Comparison of ENCODE assay signal across 8 cellular contexts in genomic region chr17:82097919-82098168, GRCh38. TPM values are rescaled to one million over a fixed set of nuclear protein-coding genes. Genes with fewer than 3 reads are reported as not detected.
DNase-seq lines count a peak whose midpoint lies in the region; ATAC-seq and TF ChIP-seq lines count a peak whose summit lies in the region.

No MANE protein-coding gene starts in this region.

- H3K4me1 Mint-ChIP-seq in activated T-helper 17 cell treated with anti-CD3 and anti-CD28 coated beads, Interleukin-2, amount 50 U/mL, for 72 hours, result no peaks in the 10 kb centered on the region

- intact Hi-C loops in right lobe of liver (cut with DNase I), result loop anchor here in 1 of 2 donors (10.0 kb wide), 1 partner anchor 63 kb away; the partner anchor contains the start of genes DCXR and RAC3
- intact Hi-C loops in upper lobe of right lung (cut with DNase I), result no loop called here

- H3K27me3 Mint-ChIP-seq in activated T-helper 17 cell treated with anti-CD3 and anti-CD28 coated beads, Interleukin-2, amount 50 U/mL, for 72 hours, result no peaks in the 10 kb centered on the region

- TF ChIP-seq CTCF in AG04450 (IDR thresholded peaks at IDR 0.05; ENCODE audit: low read depth, low read length), result no peak
- no peak for TF ChIP-seq CTCF in right lobe of liver (IDR thresholded peaks at IDR 0.05)
- TF ChIP-seq CTCF in upper lobe of right lung (IDR thresholded peaks at IDR 0.05), result no peak

- peak overlapping the region; percentile 95 for H3K9ac ChIP-seq in GM23248

- ATAC-seq in activated T-helper 17 cell treated with anti-CD3 and anti-CD28 coated beads, Interleukin-2, amount 50 U/mL, for 72 hours (replicated peaks), result no peak
- ATAC-seq in right lobe of liver (no peak), upper lobe of right lung (no peak), GM18520 (IDR thresholded peaks at IDR 0.05; ENCODE audit: unreplicated experiment) (no peak)

- H3K9me3 ChIP-seq in AG04450 (ENCODE audit: control insufficient read depth, insufficient read depth, low read length) (no peaks in the 10 kb centered on the region; the same call in 1 of the 2 replicates), GM23248 (ENCODE audit: low read depth) (no peaks in the 10 kb centered on the region), right lobe of liver (no peaks in the 10 kb centered on the region), upper lobe of right lung (no peaks in the 10 kb centered on the region)

- H3K27me3 ChIP-seq in AG04450 (ENCODE audit: control insufficient read depth, insufficient read depth, low read length) (no peaks in the 10 kb centered on the region), GM23248 (replicated peaks; ENCODE audit: insufficient read depth) (no peaks in the 10 kb centered on the region), right lobe of liver (no peaks in the 10 kb centered on the region), upper lobe of right lung (no peaks in the 10 kb centered on the region)

- no peaks in the 10 kb centered on the region for H4K20me1 ChIP-seq in GM23248 (ENCODE audit: insufficient read depth)

- H3K36me3 ChIP-seq in GM23248 (ENCODE audit: low read depth) (peaks cover 4% of the 10 kb centered on the region; the same call in 1 of the 2 replicates), right lobe of liver (peaks cover 0 to 36% (median 10%) of the 10 kb centered on the region in 4 donors), upper lobe of right lung (peaks cover 32% of the 10 kb centered on the region)

- H3K9me2 ChIP-seq in GM23248 (ENCODE audit: insufficient read depth), result no peaks in the 10 kb centered on the region

- H3K9me3 Mint-ChIP-seq in activated T-helper 17 cell treated with anti-CD3 and anti-CD28 coated beads, Interleukin-2, amount 50 U/mL, for 72 hours, result no peaks in the 10 kb centered on the region

- CTCF ChIA-PET in AG04450 (lab: Charles Lee), result no interaction called here

- peaks cover 27% of the 10 kb centered on the region for H3K79me2 ChIP-seq in GM23248 (ENCODE audit: insufficient read depth)

- peaks cover 25% of the 10 kb centered on the region for H3K36me3 Mint-ChIP-seq in activated T-helper 17 cell treated with anti-CD3 and anti-CD28 coated beads, Interleukin-2, amount 50 U/mL, for 72 hours (ENCODE audit: low read depth)

- no peak overlapping the region for H3K27ac Mint-ChIP-seq in activated T-helper 17 cell treated with anti-CD3 and anti-CD28 coated beads, Interleukin-2, amount 50 U/mL, for 72 hours

- H3K27ac ChIP-seq in AG04450 (ENCODE audit: low read depth, low read length) (peak overlapping the region; percentile 52), GM23248 (peak overlapping the region; percentile 82), right lobe of liver (peak overlapping the region; percentile 93 to 99 (median 94)), upper lobe of right lung (peak overlapping the region; percentile 92)

- POLR2A ChIA-PET in AG04450 (lab: Yijun Ruan, JAX), result interaction anchor here (0.6 to 1.9 kb wide), 5 partner anchors 9 to 75 kb away, joined by 3 to 8 read pairs (median 5); partner anchors contain the start of genes CENPX, DCXR and LRRC45

- in situ Hi-C loops in GM23248 (cut with MboI), result no loop called here

- TF ChIP-seq POLR2A in right lobe of liver (IDR thresholded peaks at IDR 0.05), result no peak

- H3K4me1 ChIP-seq in GM23248 (ENCODE audit: insufficient read depth) (0 out of 2 replicates have a peak, but pooled peaks cover 4% of the 10 kb centered on the region), right lobe of liver (peaks cover 0 to 64% (median 27%) of the 10 kb centered on the region in 4 donors), upper lobe of right lung (peaks cover 20% of the 10 kb centered on the region)

- H3K4me3 Mint-ChIP-seq in activated T-helper 17 cell treated with anti-CD3 and anti-CD28 coated beads, Interleukin-2, amount 50 U/mL, for 72 hours, result peak overlapping the region; percentile 17

- H3K4me3 ChIP-seq in AG04450 (ENCODE audit: low read depth, low read length), result peak overlapping the region; percentile 71
- peak overlapping the region; percentile 83 for H3K4me3 ChIP-seq in GM23248
- peak overlapping the region; percentile 82 to 98 (median 84) for H3K4me3 ChIP-seq in right lobe of liver
- peak overlapping the region; percentile 78 for H3K4me3 ChIP-seq in upper lobe of right lung

- WGBS in GM23248 (ENCODE audit: low coverage in 1 of 2, low lambda C conversion rate in 2 of 2, missing lambda C conversion rate in 2 of 2), 2 experiments, result 2 to 4% methylated on average over 9 to 21 of the region's 36 CpGs
- WGBS in right lobe of liver (ENCODE audit: insufficient coverage, low coverage, low lambda C conversion rate, missing lambda C conversion rate), result no CpG with 5 or more reads among the region's 36 CpGs

- DNase-seq in AG04450 (ENCODE audit: low read depth, low spot score), result no peak
- DNase-seq in GM23248, result no peak
- DNase-seq in right lobe of liver, result no peak
- DNase-seq in upper lobe of right lung, result no peak
- DNase-seq in NK-92 treated with Interleukin-12 subunit alpha and Interleukin-12 subunit beta, amount 100 ng/mL, for 24 hours (lab: John Stamatoyannopoulos, UW), result no peak
- DNase-seq in NCI-H226, result no peak

- H3K4me2 ChIP-seq in GM23248 (ENCODE audit: unreplicated experiment), result peak overlapping the region; percentile 80

- H2AFZ ChIP-seq in GM23248, result peak overlapping the region; percentile 63

- H3F3A ChIP-seq in GM23248 (ENCODE audit: insufficient read depth), result no peaks in the 10 kb centered on the region

RNA-seq across cellular contexts. Expression of gene FASN, which starts 0.2 kb away (rescaled TPM):
- polyA plus RNA-seq in AG04450 (2011; rRNA removed), result 6.2 and 9.6 TPM in 2 replicates
- 12.3 and 14.5 TPM in 2 replicates for polyA minus RNA-seq in AG04450 (2011; rRNA and poly(A)+ RNA removed)
- total RNA-seq in GM23248 (2014; rRNA removed; shearing (Covaris generic)), result 33.8 and 38.2 TPM in 2 replicates
- 12.7 and 16.3 TPM in 2 replicates for polyA plus RNA-seq in GM23248 (2016; fragmentation: Nextera tagmentation; extraction: Ambion mirVana)
- total RNA-seq in activated T-helper 17 cell treated with anti-CD3 and anti-CD28 coated beads, Interleukin-2, amount 50 U/mL, for 72 hours, result 100 to 1,000 TPM; 109 to 242 TPM
- 100 to 1,000 TPM in 4 of 6 experiments, 10 to 100 TPM in 2; 76.5 to 290 (median 217) TPM for total RNA-seq in right lobe of liver
- total RNA-seq in upper lobe of right lung, result 432 TPM

RNA-seq across cellular contexts. Expression of gene DUS1L, which starts 32.2 kb away (rescaled TPM):
- polyA plus RNA-seq in AG04450 (2011; rRNA removed), result 21.4 and 27.0 TPM in 2 replicates
- 14.5 and 14.8 TPM in 2 replicates for polyA minus RNA-seq in AG04450 (2011; rRNA and poly(A)+ RNA removed)
- 61.2 and 96.4 TPM in 2 replicates for total RNA-seq in GM23248 (2014; rRNA removed; shearing (Covaris generic))
- 13.3 and 27.7 TPM in 2 replicates for polyA plus RNA-seq in GM23248 (2016; fragmentation: Nextera tagmentation; extraction: Ambion mirVana)
- total RNA-seq in activated T-helper 17 cell treated with anti-CD3 and anti-CD28 coated beads, Interleukin-2, amount 50 U/mL, for 72 hours, result 100 to 1,000 TPM in 1 of 2 donors, 10 to 100 TPM in 1; 59.7 to 129 TPM
- 100 to 1,000 TPM in 2 of 6 experiments, 10 to 100 TPM in 4; 61.8 to 115 (median 89.9) TPM for total RNA-seq in right lobe of liver
- 82.4 TPM for total RNA-seq in upper lobe of right lung

RNA-seq across cellular contexts. Expression of gene GPS1, which starts 46.1 kb away (rescaled TPM):
- polyA plus RNA-seq in AG04450 (2011; rRNA removed) (63.1 and 94.3 TPM in 2 replicates), GM23248 (2016; fragmentation: Nextera tagmentation; extraction: Ambion mirVana) (101 and 104 TPM in 2 replicates)
- 74.9 and 108 TPM in 2 replicates for polyA minus RNA-seq in AG04450 (2011; rRNA and poly(A)+ RNA removed)
- 130 and 138 TPM in 2 replicates for total RNA-seq in GM23248 (2014; rRNA removed; shearing (Covaris generic))
- total RNA-seq in activated T-helper 17 cell treated with anti-CD3 and anti-CD28 coated beads, Interleukin-2, amount 50 U/mL, for 72 hours, result 10 to 100 TPM; 46.2 to 97.2 TPM
- total RNA-seq in right lobe of liver (10 to 100 TPM; 46.5 to 93.5 (median 62.1) TPM), upper lobe of right lung (78.0 TPM)

RNA-seq across cellular contexts. Expression of gene RFNG, which starts 46.2 kb away (rescaled TPM):
- polyA plus RNA-seq in AG04450 (2011; rRNA removed) (11.8 and 14.1 TPM in 2 replicates), GM23248 (2016; fragmentation: Nextera tagmentation; extraction: Ambion mirVana) (10.6 and 11.8 TPM in 2 replicates)
- 19.4 and 25.1 TPM in 2 replicates for polyA minus RNA-seq in AG04450 (2011; rRNA and poly(A)+ RNA removed)
- 59.8 and 61.2 TPM in 2 replicates for total RNA-seq in GM23248 (2014; rRNA removed; shearing (Covaris generic))
- 10 to 100 TPM; 21.1 to 25.2 TPM for total RNA-seq in activated T-helper 17 cell treated with anti-CD3 and anti-CD28 coated beads, Interleukin-2, amount 50 U/mL, for 72 hours
- total RNA-seq in right lobe of liver (10 to 100 TPM; 29.9 to 53.3 (median 43.7) TPM), upper lobe of right lung (38.5 TPM)
